Comparison of ENCODE assay signal across 9 cellular contexts in the genomic region with DNA sequence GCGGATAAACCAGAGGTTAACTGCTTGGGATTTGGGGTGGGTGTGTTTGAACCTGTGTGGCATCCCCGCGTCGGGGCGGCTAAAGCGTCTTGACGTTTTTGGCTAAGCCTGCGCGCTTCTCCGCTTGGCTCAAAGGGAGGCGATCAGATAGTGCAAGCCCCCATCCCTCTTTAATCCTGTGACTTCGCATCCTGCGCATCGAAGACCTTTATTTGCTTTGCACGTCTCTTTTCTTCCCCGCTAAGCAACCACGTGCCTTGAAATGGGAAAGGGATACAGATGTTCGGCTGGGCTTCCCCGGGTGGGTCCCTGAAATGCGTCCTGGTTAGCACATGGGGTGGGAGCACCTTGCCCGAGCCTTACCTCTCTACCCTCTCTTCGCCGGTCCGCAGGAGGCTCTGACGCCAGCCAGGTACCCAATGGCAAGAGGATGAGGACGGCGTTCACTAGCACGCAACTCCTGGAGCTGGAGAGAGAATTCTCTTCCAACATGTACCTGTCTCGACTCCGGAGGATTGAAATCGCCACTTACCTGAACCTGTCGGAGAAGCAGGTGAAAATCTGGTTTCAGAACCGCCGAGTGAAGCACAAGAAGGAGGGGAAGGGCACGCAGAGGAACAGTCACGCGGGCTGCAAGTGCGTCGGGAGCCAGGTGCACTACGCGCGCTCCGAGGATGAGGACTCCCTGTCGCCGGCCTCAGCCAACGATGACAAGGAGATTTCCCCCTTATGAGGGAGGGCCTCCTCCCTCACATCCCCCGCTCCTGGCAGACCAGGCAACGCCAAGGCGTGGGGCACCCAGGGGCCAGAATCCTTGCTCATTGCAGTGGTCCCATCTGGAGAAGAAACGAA. TPM values are rescaled to one million over a fixed set of nuclear protein-coding genes. Genes with fewer than 3 reads are reported as not detected.
DNase-seq lines count a peak whose midpoint lies in the region; ATAC-seq and TF ChIP-seq lines count a peak whose summit lies in the region.
"Had no signal": no experiment of that assay in that cellular context is flagged by ENCODE, and none has a peak within 500 bp of the region (broad histone marks: within the 10 kb centered on the region; RNA-seq: fewer than 3 reads in every experiment).

No MANE protein-coding gene starts in this region.

- no peaks in the 10 kb centered on the region for H3K9me3 Mint-ChIP-seq in activated CD8-positive, alpha-beta memory T cell treated with anti-CD3 and anti-CD28 coated beads, Interleukin-2, amount 10 ng/mL, durations not matched to agents 7 days and 5 days (ENCODE audit: low read depth)

- no peaks in the 10 kb centered on the region for H3K9me3 ChIP-seq in smooth muscle cell (replicated peaks; ENCODE audit: low read depth)

- H4K20me1 ChIP-seq in smooth muscle cell (ENCODE audit: low read depth): no peaks in the 10 kb centered on the region

- H3K27me3 ChIP-seq in smooth muscle cell (ENCODE audit: low read depth): peaks cover 99% of the 10 kb centered on the region

- no peaks in the 10 kb centered on the region for H3K36me3 ChIP-seq in smooth muscle cell (ENCODE audit: low read depth)

- no peaks in the 10 kb centered on the region for H3K79me2 ChIP-seq in smooth muscle cell (ENCODE audit: low read depth)

- peaks cover 32% of the 10 kb centered on the region for H3K4me1 Mint-ChIP-seq in activated CD8-positive, alpha-beta memory T cell treated with anti-CD3 and anti-CD28 coated beads, Interleukin-2, amount 10 ng/mL, durations not matched to agents 7 days and 5 days

- H3K9ac ChIP-seq in smooth muscle cell (ENCODE audit: low read depth): no peak overlapping the region

- H3K27ac ChIP-seq in smooth muscle cell (ENCODE audit: low read depth): no peak overlapping the region

- H3K4me3 ChIP-seq in WI38 (ENCODE audit: low read depth, low read length): peak overlapping the region; percentile 54
- H3K4me3 ChIP-seq in foreskin fibroblast (ENCODE audit: low read depth in 1 of 2, low read length in 2 of 2): peak overlapping the region; percentile 33 to 52
- H3K4me3 ChIP-seq in smooth muscle cell: peak overlapping the region; percentile 35

- no peak for TF ChIP-seq CTCF in WI38 (IDR thresholded peaks at IDR 0.05; ENCODE audit: low read depth, low read length)
- TF ChIP-seq CTCF in foreskin fibroblast (IDR thresholded peaks at IDR 0.05; ENCODE audit: low read depth, low read length): no peak
- TF ChIP-seq CTCF in smooth muscle cell (IDR thresholded peaks at IDR 0.05; ENCODE audit: borderline replicate concordance, insufficient read depth, poor library complexity, severe bottlenecking): no peak

- peaks cover 8% of the 10 kb centered on the region for H3F3A ChIP-seq in smooth muscle cell (ENCODE audit: low read depth)

- CTCF ChIA-PET in activated CD8-positive, alpha-beta memory T cell treated with anti-CD3 and anti-CD28 coated beads, Interleukin-2, amount 10 ng/mL, durations not matched to agents 7 days and 5 days (lab: Charles Lee): no interaction called here

- no peak overlapping the region for H2AFZ ChIP-seq in smooth muscle cell (ENCODE audit: low read depth)

- peak overlapping the region; percentile 15 for H3K4me3 Mint-ChIP-seq in activated CD8-positive, alpha-beta memory T cell treated with anti-CD3 and anti-CD28 coated beads, Interleukin-2, amount 10 ng/mL, durations not matched to agents 7 days and 5 days

- peaks cover 93% of the 10 kb centered on the region for H3K27me3 Mint-ChIP-seq in activated CD8-positive, alpha-beta memory T cell treated with anti-CD3 and anti-CD28 coated beads, Interleukin-2, amount 10 ng/mL, durations not matched to agents 7 days and 5 days

- ATAC-seq in activated CD8-positive, alpha-beta memory T cell treated with anti-CD3 and anti-CD28 coated beads, Interleukin-2, amount 10 ng/mL, durations not matched to agents 7 days and 5 days: no peak
- no peak for ATAC-seq in GM21390 (IDR thresholded peaks at IDR 0.05; ENCODE audit: unreplicated experiment)

- H3K4me2 ChIP-seq in smooth muscle cell: peak overlapping the region; percentile 87

- peaks cover 35% of the 10 kb centered on the region for H3K4me1 ChIP-seq in smooth muscle cell (ENCODE audit: low read depth)

- no peaks in the 10 kb centered on the region for H3K36me3 Mint-ChIP-seq in activated CD8-positive, alpha-beta memory T cell treated with anti-CD3 and anti-CD28 coated beads, Interleukin-2, amount 10 ng/mL, durations not matched to agents 7 days and 5 days

- DNase-seq in activated CD8-positive, alpha-beta memory T cell treated with anti-CD3 and anti-CD28 coated beads, Interleukin-2, amount 10 ng/mL, durations not matched to agents 7 days and 5 days: no peak
- DNase-seq in activated CD8-positive, alpha-beta memory T cell treated with anti-CD3 and anti-CD28 coated beads for 24 hours: no peak
- no peak for DNase-seq in foreskin fibroblast
- DNase-seq in smooth muscle cell (lab: John Stamatoyannopoulos, UW; ENCODE audit: unreplicated experiment): no peak
- DNase-seq in cerebellum (ENCODE audit: low spot score): no peak
- DNase-seq in stimulated activated CD4-positive, alpha-beta T cell treated with anti-CD3 and anti-CD28 coated beads, Interleukin-4, amount 100 ng/mL, for 24 hours: no peak
- DNase-seq: activated CD4-positive, CD25-positive, alpha-beta regulatory T cell treated with anti-CD3 and anti-CD28 coated beads, Interleukin-2, amount 50 U/mL, for 72 hours had no signal

- WGBS in smooth muscle cell (ENCODE audit: low lambda C conversion rate): 5% methylated on average over 49 of the region's 50 CpGs

- H3K27ac Mint-ChIP-seq in activated CD8-positive, alpha-beta memory T cell treated with anti-CD3 and anti-CD28 coated beads, Interleukin-2, amount 10 ng/mL, durations not matched to agents 7 days and 5 days: no peak overlapping the region

RNA-seq across cellular contexts. Expression of gene GSX2, which starts 1.5 kb away (rescaled TPM):
- total RNA-seq in activated CD8-positive, alpha-beta memory T cell treated with anti-CD3 and anti-CD28 coated beads, Interleukin-2, amount 10 ng/mL, durations not matched to agents 7 days and 5 days: not detected
- total RNA-seq in smooth muscle cell (not detected in 2 replicates), cerebellum (not detected)
- polyA plus RNA-seq in smooth muscle cell: not detected in 2 replicates

RNA-seq across cellular contexts. Expression of gene CHIC2, which starts 37.0 kb away (rescaled TPM):
- 10 to 100 TPM; 12.6 to 16.2 TPM for total RNA-seq in activated CD8-positive, alpha-beta memory T cell treated with anti-CD3 and anti-CD28 coated beads, Interleukin-2, amount 10 ng/mL, durations not matched to agents 7 days and 5 days
- 61.0 and 61.4 TPM in 2 replicates for total RNA-seq in smooth muscle cell
- polyA plus RNA-seq in smooth muscle cell: 52.2 and 57.0 TPM in 2 replicates
- 33.1 TPM for total RNA-seq in cerebellum
